In the genomic region with DNA sequence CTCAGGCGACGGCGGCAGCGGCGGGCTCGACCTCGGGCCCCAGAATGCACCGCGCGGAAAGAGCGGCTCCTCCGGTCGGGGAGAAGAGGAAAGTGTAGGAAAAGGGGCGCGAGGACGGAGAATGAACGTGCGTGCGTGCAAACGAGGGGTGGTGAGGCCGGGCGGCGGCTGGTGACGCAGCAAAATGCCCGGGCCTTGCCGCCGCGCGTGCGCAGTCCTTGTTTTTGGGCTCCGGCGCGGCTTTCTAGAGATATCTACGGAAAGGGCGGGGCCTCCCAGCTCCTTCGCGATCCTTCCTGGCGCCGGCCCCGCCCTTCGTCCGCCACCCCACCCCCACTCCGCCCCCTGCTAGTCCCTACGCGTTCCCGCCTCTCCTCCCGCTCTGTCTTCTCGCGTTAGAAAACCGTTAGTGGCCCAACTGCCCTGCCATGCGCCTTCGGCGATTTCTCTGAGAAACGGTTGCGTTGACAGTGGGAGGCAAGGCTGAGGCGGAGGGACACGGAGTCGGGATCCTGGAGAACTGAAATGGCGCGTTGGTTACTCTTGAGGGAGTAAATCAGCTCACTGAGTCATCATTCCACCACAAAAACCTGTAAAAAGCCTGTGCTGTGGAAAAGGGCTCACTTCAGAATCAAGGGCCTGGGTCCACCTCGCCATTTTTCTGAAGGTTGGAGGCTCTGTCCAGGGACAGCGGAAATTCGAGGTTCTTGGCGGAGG, we compare ENCODE assay signal across 1 cellular context.
TF ChIP-seq lines count a peak whose summit lies in the region.

A gene with protein sequence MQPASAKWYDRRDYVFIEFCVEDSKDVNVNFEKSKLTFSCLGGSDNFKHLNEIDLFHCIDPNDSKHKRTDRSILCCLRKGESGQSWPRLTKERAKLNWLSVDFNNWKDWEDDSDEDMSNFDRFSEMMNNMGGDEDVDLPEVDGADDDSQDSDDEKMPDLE (minus strand): TSS at position 156 of the 717 bp plus-strand sequence. CDS start 285 bp downstream, outside the sequence.

TF ChIP-seq in HEK293, 187 proteins besides CTCF, POLR2A, EP300 and RAD21 (continued from another document and continues in another):
- TF ChIP-seq, protein P1, sequence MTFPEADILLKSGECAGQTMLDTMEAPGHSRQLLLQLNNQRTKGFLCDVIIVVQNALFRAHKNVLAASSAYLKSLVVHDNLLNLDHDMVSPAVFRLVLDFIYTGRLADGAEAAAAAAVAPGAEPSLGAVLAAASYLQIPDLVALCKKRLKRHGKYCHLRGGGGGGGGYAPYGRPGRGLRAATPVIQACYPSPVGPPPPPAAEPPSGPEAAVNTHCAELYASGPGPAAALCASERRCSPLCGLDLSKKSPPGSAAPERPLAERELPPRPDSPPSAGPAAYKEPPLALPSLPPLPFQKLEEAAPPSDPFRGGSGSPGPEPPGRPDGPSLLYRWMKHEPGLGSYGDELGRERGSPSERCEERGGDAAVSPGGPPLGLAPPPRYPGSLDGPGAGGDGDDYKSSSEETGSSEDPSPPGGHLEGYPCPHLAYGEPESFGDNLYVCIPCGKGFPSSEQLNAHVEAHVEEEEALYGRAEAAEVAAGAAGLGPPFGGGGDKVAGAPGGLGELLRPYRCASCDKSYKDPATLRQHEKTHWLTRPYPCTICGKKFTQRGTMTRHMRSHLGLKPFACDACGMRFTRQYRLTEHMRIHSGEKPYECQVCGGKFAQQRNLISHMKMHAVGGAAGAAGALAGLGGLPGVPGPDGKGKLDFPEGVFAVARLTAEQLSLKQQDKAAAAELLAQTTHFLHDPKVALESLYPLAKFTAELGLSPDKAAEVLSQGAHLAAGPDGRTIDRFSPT (tag by site-specific recombination; IDR thresholded peaks at IDR 0.05) = peak; percentile 54; the same call in 1 of the 2 replicates
- TF ChIP-seq, protein P2, sequence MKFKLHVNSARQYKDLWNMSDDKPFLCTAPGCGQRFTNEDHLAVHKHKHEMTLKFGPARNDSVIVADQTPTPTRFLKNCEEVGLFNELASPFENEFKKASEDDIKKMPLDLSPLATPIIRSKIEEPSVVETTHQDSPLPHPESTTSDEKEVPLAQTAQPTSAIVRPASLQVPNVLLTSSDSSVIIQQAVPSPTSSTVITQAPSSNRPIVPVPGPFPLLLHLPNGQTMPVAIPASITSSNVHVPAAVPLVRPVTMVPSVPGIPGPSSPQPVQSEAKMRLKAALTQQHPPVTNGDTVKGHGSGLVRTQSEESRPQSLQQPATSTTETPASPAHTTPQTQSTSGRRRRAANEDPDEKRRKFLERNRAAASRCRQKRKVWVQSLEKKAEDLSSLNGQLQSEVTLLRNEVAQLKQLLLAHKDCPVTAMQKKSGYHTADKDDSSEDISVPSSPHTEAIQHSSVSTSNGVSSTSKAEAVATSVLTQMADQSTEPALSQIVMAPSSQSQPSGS (tag by site-specific recombination; IDR thresholded peaks at IDR 0.05; ENCODE audit: low read depth) = no peak
- TF ChIP-seq YY2 (tag by site-specific recombination; IDR thresholded peaks at IDR 0.05) (peak; percentile 20; the same call in 1 of the 2 replicates), ZNF747 (tag by site-specific recombination; IDR thresholded peaks at IDR 0.05) (no peak), GLIS2 (tag by site-specific recombination; IDR thresholded peaks at IDR 0.05) (no peak; the same call in 1 of the 2 replicates), ZNF416 (tag by site-specific recombination; IDR thresholded peaks at IDR 0.05) (no peak), ZNF830 (tag by site-specific recombination; IDR thresholded peaks at IDR 0.05; ENCODE audit: low read depth) (no peak), ZIC2 (tag by site-specific recombination; IDR thresholded peaks at IDR 0.05) (peak; percentile 69), ZNF692 (tag by site-specific recombination; IDR thresholded peaks at IDR 0.05) (peak; percentile 96), KLF9 (tag by site-specific recombination; IDR thresholded peaks at IDR 0.05; ENCODE audit: low read depth) (peak; percentile 87), ZNF404 (tag by site-specific recombination; IDR thresholded peaks at IDR 0.05) (no peak), REPIN1 (tag by site-specific recombination; IDR thresholded peaks at IDR 0.05; ENCODE audit: low read depth) (no peak), ZNF292 (tag by site-specific recombination; IDR thresholded peaks at IDR 0.05; ENCODE audit: borderline replicate concordance, low read depth) (no peak), SP7 (tag by site-specific recombination; IDR thresholded peaks at IDR 0.05) (peak; percentile 54), ZFP41 (tag by site-specific recombination; IDR thresholded peaks at IDR 0.05; ENCODE audit: borderline replicate concordance) (no peak), ZNF707 (tag by site-specific recombination; IDR thresholded peaks at IDR 0.05) (no peak), ZNF596 (tag by site-specific recombination; IDR thresholded peaks at IDR 0.05) (no peak), ZNF184 (tag by site-specific recombination; IDR thresholded peaks at IDR 0.05) (no peak), HOXA7 (CRISPR knock-in tag; IDR thresholded peaks at IDR 0.05; ENCODE audit: borderline replicate concordance) (no peak), REST (tag by site-specific recombination; IDR thresholded peaks at IDR 0.05) (peak; percentile 86), ZNF274 (IDR thresholded peaks at IDR 0.05; ENCODE audit: low read length) (no peak), ZNF274 (tag by site-specific recombination; IDR thresholded peaks at IDR 0.05; ENCODE audit: borderline replicate concordance) (no peak), ZNF354C (tag by site-specific recombination; IDR thresholded peaks at IDR 0.05; ENCODE audit: borderline replicate concordance, low read depth) (no peak), ZNF169 (tag by site-specific recombination; IDR thresholded peaks at IDR 0.05) (no peak), ZNF174 (tag by site-specific recombination; IDR thresholded peaks at IDR 0.05) (no peak), ZEB2 (tag by site-specific recombination; IDR thresholded peaks at IDR 0.05) (no peak; the same call in 1 of the 2 replicates), ZNF776 (tag by site-specific recombination; IDR thresholded peaks at IDR 0.05; ENCODE audit: borderline replicate concordance) (no peak), SCRT1 (tag by site-specific recombination; IDR thresholded peaks at IDR 0.05; ENCODE audit: borderline replicate concordance) (no peak), ZBTB44 (tag by site-specific recombination; IDR thresholded peaks at IDR 0.05) (0 out of 2 replicates have a peak, but pooled peaks have one; percentile 48), ZNF155 (tag by site-specific recombination; IDR thresholded peaks at IDR 0.05) (no peak), ZBTB8A (tag by site-specific recombination; IDR thresholded peaks at IDR 0.05) (peak; percentile 95), ZNF629 (tag by site-specific recombination; IDR thresholded peaks at IDR 0.05) (peak; percentile 87), ZNF768 (tag by site-specific recombination; IDR thresholded peaks at IDR 0.05) (no peak), PBX3 (CRISPR knock-in tag; IDR thresholded peaks at IDR 0.05) (no peak), ZNF677 (tag by site-specific recombination; IDR thresholded peaks at IDR 0.05) (no peak), GLI2 (tag by site-specific recombination; IDR thresholded peaks at IDR 0.05; ENCODE audit: borderline replicate concordance, low read depth) (no peak), ZNF654 (tag by site-specific recombination; IDR thresholded peaks at IDR 0.05; ENCODE audit: low read depth) (no peak), ZNF704 (tag by site-specific recombination; IDR thresholded peaks at IDR 0.05) (no peak), ZNF701 (tag by site-specific recombination; IDR thresholded peaks at IDR 0.05) (no peak), GFI1B (tag by site-specific recombination; IDR thresholded peaks at IDR 0.05) (no peak; the same call in 1 of the 2 replicates), ZNF223 (tag by site-specific recombination; IDR thresholded peaks at IDR 0.05) (no peak), KLF1 (tag by site-specific recombination; IDR thresholded peaks at IDR 0.05) (no peak; the same call in none of the 2 replicates), BCL11A (tag by site-specific recombination; IDR thresholded peaks at IDR 0.05; ENCODE audit: low read depth) (no peak)
- TF ChIP-seq, protein P3, sequence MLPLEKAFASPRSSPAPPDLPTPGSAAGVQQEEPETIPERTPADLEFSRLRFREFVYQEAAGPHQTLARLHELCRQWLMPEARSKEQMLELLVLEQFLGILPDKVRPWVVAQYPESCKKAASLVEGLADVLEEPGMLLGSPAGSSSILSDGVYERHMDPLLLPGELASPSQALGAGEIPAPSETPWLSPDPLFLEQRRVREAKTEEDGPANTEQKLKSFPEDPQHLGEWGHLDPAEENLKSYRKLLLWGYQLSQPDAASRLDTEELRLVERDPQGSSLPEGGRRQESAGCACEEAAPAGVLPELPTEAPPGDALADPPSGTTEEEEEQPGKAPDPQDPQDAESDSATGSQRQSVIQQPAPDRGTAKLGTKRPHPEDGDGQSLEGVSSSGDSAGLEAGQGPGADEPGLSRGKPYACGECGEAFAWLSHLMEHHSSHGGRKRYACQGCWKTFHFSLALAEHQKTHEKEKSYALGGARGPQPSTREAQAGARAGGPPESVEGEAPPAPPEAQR (tag by site-specific recombination; IDR thresholded peaks at IDR 0.05) = no peak
- TF ChIP-seq, protein P4, sequence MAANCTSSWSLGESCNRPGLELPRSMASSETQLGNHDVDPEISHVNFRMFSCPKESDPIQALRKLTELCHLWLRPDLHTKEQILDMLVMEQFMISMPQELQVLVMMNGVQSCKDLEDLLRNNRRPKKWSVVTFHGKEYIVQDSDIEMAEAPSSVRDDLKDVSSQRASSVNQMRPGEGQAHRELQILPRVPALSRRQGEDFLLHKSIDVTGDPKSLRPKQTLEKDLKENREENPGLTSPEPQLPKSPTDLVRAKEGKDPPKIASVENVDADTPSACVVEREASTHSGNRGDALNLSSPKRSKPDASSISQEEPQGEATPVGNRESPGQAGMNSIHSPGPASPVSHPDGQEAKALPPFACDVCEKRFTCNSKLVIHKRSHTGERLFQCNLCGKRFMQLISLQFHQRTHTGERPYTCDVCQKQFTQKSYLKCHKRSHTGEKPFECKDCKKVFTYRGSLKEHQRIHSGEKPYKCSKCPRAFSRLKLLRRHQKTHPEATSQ (tag by site-specific recombination; IDR thresholded peaks at IDR 0.05) = no peak
